ENCODE assay signal across 26 cellular contexts in genomic region chr2:192555740-192556139, GRCh38.
"Had no signal": no experiment of that assay in that cellular context is flagged by ENCODE, and none has a peak within 500 bp of the region (broad histone marks: within the 10 kb centered on the region; RNA-seq: fewer than 3 reads in every experiment).

No MANE protein-coding gene starts in this region.

- DNase-seq: colonic mucosa; cortex of kidney; effector CD8-positive, alpha-beta T cell; effector memory CD8-positive, alpha-beta T cell; endodermal cell; erythroblast; esophagus squamous epithelium; foreskin fibroblast; foreskin melanocyte; gastrocnemius medialis; glutamatergic neuron; head of caudate nucleus; heart right ventricle; hippocampal formation; left cardiac atrium; left lung; left ventricle myocardium superior; lower lobe of right lung; mesenchymal stem cell; mucosa of descending colon; naive B cell had no signal

- H3K36me3 ChIP-seq: colonic mucosa, esophagus squamous epithelium, gastrocnemius medialis, heart right ventricle, left lung, lower lobe of right lung had no signal

- H3K4me3 ChIP-seq: colonic mucosa, esophagus squamous epithelium, gastrocnemius medialis, heart right ventricle, left lung, lower lobe of right lung, mucosa of descending colon had no signal

- H3K4me1 ChIP-seq: colonic mucosa, esophagus squamous epithelium, gastrocnemius medialis, heart right ventricle, left lung, lower lobe of right lung had no signal

- H3K9me3 ChIP-seq: colonic mucosa, esophagus squamous epithelium, gastrocnemius medialis, heart right ventricle, left lung, lower lobe of right lung, mucosa of descending colon had no signal

- H3K27me3 ChIP-seq: colonic mucosa, esophagus squamous epithelium, gastrocnemius medialis, heart right ventricle, left lung had no signal

- H3K27ac ChIP-seq: colonic mucosa, epithelial cell of prostate, esophagus squamous epithelium, gastrocnemius medialis, heart right ventricle, left lung, lower lobe of right lung had no signal

- ATAC-seq: effector memory CD8-positive, alpha-beta T cell; esophagus mucosa; gastrocnemius medialis; heart right ventricle; left cardiac atrium; left lung; left ventricle myocardium superior; lower lobe of right lung; mucosa of descending colon had no signal

- FAIRE-seq: endometrium, islet of Langerhans, keratinocyte had no signal
